10 cellular contexts compared by ENCODE assay signal in genomic region chr1:23122023-23122738, GRCh38. TPM values are rescaled to one million over a fixed set of nuclear protein-coding genes. Genes with fewer than 3 reads are reported as not detected.
A peak's percentile ranks its signal among the peaks of the same experiment; 100 is the strongest.
DNase-seq lines count a peak whose midpoint lies in the region; TF ChIP-seq lines count a peak whose summit lies in the region.
"Had no signal": no experiment of that assay in that cellular context is flagged by ENCODE, and none has a peak within 500 bp of the region (broad histone marks: within the 10 kb centered on the region; RNA-seq: fewer than 3 reads in every experiment).

No MANE protein-coding gene starts in this region.

- no peaks in the 10 kb centered on the region for H3K9me3 Mint-ChIP-seq in T-helper 2 cell treated with Interferon-gamma antibody and Interleukin-4, amounts not matched to agents 5 μg/mL and 100 μg/mL, for 36 hours
- H3K9me3 Mint-ChIP-seq: activated naive CD8-positive, alpha-beta T cell treated with anti-CD3 and anti-CD28 coated beads, Interleukin-2, amount 10 ng/mL, durations not matched to agents 7 days and 5 days had no signal

- H3K4me2 ChIP-seq in MM.1S (ENCODE audit: low read depth, low read length): no peak overlapping the region

- no peak overlapping the region for H3K4me3 Mint-ChIP-seq in T-helper 2 cell treated with Interferon-gamma antibody and Interleukin-4, amounts not matched to agents 5 μg/mL and 100 μg/mL, for 36 hours
- H3K4me3 Mint-ChIP-seq: activated naive CD8-positive, alpha-beta T cell treated with anti-CD3 and anti-CD28 coated beads, Interleukin-2, amount 10 ng/mL, durations not matched to agents 7 days and 5 days; B cell had no signal

- no peaks in the 10 kb centered on the region for H4K20me1 ChIP-seq in MM.1S (ENCODE audit: insufficient read depth, low read length)

- no peaks in the 10 kb centered on the region for H3K27me3 ChIP-seq in esophagus (ENCODE audit: control insufficient read depth in 1 of 2, insufficient read depth in 2 of 2, low read length in 2 of 2)
- H3K27me3 ChIP-seq in MM.1S (replicated peaks; ENCODE audit: insufficient read depth, low read length): no peaks in the 10 kb centered on the region

- H3K27ac Mint-ChIP-seq in T-helper 2 cell treated with Interferon-gamma antibody and Interleukin-4, amounts not matched to agents 5 μg/mL and 100 μg/mL, for 36 hours: no peak overlapping the region
- H3K27ac Mint-ChIP-seq: activated naive CD8-positive, alpha-beta T cell treated with anti-CD3 and anti-CD28 coated beads, Interleukin-2, amount 10 ng/mL, durations not matched to agents 7 days and 5 days; B cell had no signal

- H3K9me2 ChIP-seq in MM.1S (replicated peaks; ENCODE audit: insufficient read depth, low read length): no peaks in the 10 kb centered on the region

- TF ChIP-seq CTCF in MM.1S (IDR thresholded peaks at IDR 0.05; ENCODE audit: low read length): no peak

- no peaks in the 10 kb centered on the region for H3K79me2 ChIP-seq in MM.1S (ENCODE audit: low read length)

- H3K4me3 ChIP-seq in esophagus (ENCODE audit: low read depth in 1 of 2, low read length in 2 of 2): no peak overlapping the region
- H3K4me3 ChIP-seq in MM.1S (ENCODE audit: low read length): no peak overlapping the region

- H3K4me1 ChIP-seq in esophagus (ENCODE audit: control insufficient read depth in 2 of 2, insufficient read depth in 2 of 2, low read length in 1 of 2): peaks cover 0 to 3% of the 10 kb centered on the region in 2 donors
- peaks cover 6% of the 10 kb centered on the region for H3K4me1 ChIP-seq in MM.1S (ENCODE audit: low read length)

- no peak overlapping the region for H3K9ac ChIP-seq in MM.1S (ENCODE audit: low read length)

- 8 to 18% methylated on average over 4 of the region's 4 CpGs for WGBS in esophagus, 2 donors

- H3F3A ChIP-seq in MM.1S (ENCODE audit: insufficient read depth, low read length): no peaks in the 10 kb centered on the region

- peaks cover 39% of the 10 kb centered on the region for H3K4me1 Mint-ChIP-seq in T-helper 2 cell treated with Interferon-gamma antibody and Interleukin-4, amounts not matched to agents 5 μg/mL and 100 μg/mL, for 36 hours (ENCODE audit: low read depth)

- peak overlapping the region; percentile 65 to 74 for H3K27ac ChIP-seq in esophagus (ENCODE audit: low read depth in 2 of 2, low read length in 1 of 2)
- H3K27ac ChIP-seq in MM.1S (ENCODE audit: low read length): no peak overlapping the region

- DNase-seq in AG08395 (ENCODE audit: low spot score) (peak; percentile 40), NCI-H82 treated with DMSO at 0.1 percent for 48 hours (lab: John Stamatoyannopoulos, UW; ENCODE audit: unreplicated experiment) (peak; percentile 41), mucosa of gallbladder (ENCODE audit: low spot score) (peak; percentile 22), NCI-H345 treated with DMSO at 0.1 percent for 48 hours (lab: John Stamatoyannopoulos, UW; ENCODE audit: unreplicated experiment) (no peak), MM.1S (no peak)
- no peak for DNase-seq in T-helper 2 cell treated with Interferon-gamma antibody and Interleukin-4, amounts not matched to agents 5 μg/mL and 100 μg/mL, for 36 hours (ENCODE audit: low spot score)
- DNase-seq in central memory CD4-positive, alpha-beta T cell: no peak
- DNase-seq: activated naive CD8-positive, alpha-beta T cell treated with anti-CD3 and anti-CD28 coated beads, Interleukin-2, amount 10 ng/mL, durations not matched to agents 7 days and 5 days had no signal

- H3K27me3 Mint-ChIP-seq in T-helper 2 cell treated with Interferon-gamma antibody and Interleukin-4, amounts not matched to agents 5 μg/mL and 100 μg/mL, for 36 hours (ENCODE audit: low read depth): no peaks in the 10 kb centered on the region
- H3K27me3 Mint-ChIP-seq: activated naive CD8-positive, alpha-beta T cell treated with anti-CD3 and anti-CD28 coated beads, Interleukin-2, amount 10 ng/mL, durations not matched to agents 7 days and 5 days; B cell had no signal

- H3K36me3 Mint-ChIP-seq in T-helper 2 cell treated with Interferon-gamma antibody and Interleukin-4, amounts not matched to agents 5 μg/mL and 100 μg/mL, for 36 hours (ENCODE audit: low read depth): no peaks in the 10 kb centered on the region
- H3K36me3 Mint-ChIP-seq: activated naive CD8-positive, alpha-beta T cell treated with anti-CD3 and anti-CD28 coated beads, Interleukin-2, amount 10 ng/mL, durations not matched to agents 7 days and 5 days had no signal

- no peak overlapping the region for H2AFZ ChIP-seq in MM.1S (ENCODE audit: low read length)

- no peaks in the 10 kb centered on the region for H3K9me3 ChIP-seq in esophagus (ENCODE audit: control insufficient read depth in 2 of 2, insufficient read depth in 1 of 2, low read depth in 1 of 2, low read length in 1 of 2)
- no peaks in the 10 kb centered on the region for H3K9me3 ChIP-seq in MM.1S (replicated peaks; ENCODE audit: insufficient read depth, low read length)

- H3K36me3 ChIP-seq in esophagus (ENCODE audit: control insufficient read depth in 2 of 2, insufficient read depth in 2 of 2, low read length in 1 of 2) (no peaks in the 10 kb centered on the region), MM.1S (replicated peaks; ENCODE audit: insufficient read depth, low read length) (no peaks in the 10 kb centered on the region)

RNA-seq across cellular contexts. Expression of gene LUZP1, which starts 46.5 kb away (rescaled TPM):
- polyA plus RNA-seq in esophagus: 1 to 10 TPM; 3.6 to 4.4 TPM
- total RNA-seq in mucosa of gallbladder: 40.8 TPM

Comparison
In these comparisons a context has a peak if more than half of its experiments do, and no peak if none do; other contexts are left out.
1. DNase-seq: peak in AG08395 (single experiment), NCI-H82 treated with DMSO at 0.1 percent for 48 hours (single experiment) and mucosa of gallbladder (single experiment); none in T-helper 2 cell treated with Interferon-gamma antibody and Interleukin-4, amounts not matched to agents 5 μg/mL and 100 μg/mL, for 36 hours (single experiment), NCI-H345 treated with DMSO at 0.1 percent for 48 hours (single experiment), MM.1S (single experiment) and central memory CD4-positive, alpha-beta T cell (single experiment).